ENCODE assay signal across 1 cellular context in the genomic region with DNA sequence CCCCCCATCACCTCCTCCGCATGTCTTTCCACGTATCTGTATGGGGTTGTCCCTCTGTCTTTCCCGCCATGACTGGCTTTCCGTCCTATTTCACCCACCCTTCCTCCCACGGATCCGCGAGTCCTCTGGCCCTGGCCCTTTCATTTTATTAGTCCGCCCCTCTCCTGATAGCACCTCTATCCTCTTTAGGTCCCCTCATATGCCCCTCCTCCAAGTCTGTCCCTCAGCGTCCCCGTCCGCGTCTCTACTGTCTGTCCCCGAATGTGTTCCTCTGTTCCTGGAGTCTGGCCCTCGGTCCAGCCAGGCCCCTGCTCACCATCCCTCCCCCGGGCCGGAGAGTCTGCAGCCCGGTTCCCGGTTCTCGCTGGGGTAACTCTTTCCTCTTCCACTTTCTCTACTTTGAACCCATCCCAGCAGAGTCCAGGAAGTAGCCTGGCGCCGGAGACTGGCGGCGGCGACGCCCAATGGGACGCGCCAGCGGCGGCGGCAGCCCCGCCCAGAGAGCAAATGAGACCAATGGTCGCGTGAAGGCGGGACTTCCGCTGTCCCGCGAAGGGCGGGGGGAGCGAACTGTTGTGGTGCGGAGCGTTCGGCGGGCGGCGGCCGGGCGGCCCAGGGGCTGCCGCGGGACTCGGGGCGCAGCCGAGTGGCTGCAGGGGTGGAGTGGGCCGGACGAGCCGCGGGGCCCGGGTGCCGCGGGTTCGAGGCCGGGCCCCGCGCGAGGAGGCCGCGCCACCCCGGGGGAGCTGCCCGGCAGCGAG.
A peak's percentile ranks its signal among the peaks of the same experiment; 100 is the strongest.
TF ChIP-seq lines count a peak whose summit lies in the region.

A gene with protein sequence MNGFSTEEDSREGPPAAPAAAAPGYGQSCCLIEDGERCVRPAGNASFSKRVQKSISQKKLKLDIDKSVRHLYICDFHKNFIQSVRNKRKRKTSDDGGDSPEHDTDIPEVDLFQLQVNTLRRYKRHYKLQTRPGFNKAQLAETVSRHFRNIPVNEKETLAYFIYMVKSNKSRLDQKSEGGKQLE (plus strand): TSS at position 576 of the 761 bp plus-strand sequence. CDS start 608 bp downstream, outside the sequence.

TF ChIP-seq in HepG2, 621 proteins besides CTCF, POLR2A, EP300 and RAD21 (continued from another document and continues in another):
- TF ChIP-seq, protein P1, sequence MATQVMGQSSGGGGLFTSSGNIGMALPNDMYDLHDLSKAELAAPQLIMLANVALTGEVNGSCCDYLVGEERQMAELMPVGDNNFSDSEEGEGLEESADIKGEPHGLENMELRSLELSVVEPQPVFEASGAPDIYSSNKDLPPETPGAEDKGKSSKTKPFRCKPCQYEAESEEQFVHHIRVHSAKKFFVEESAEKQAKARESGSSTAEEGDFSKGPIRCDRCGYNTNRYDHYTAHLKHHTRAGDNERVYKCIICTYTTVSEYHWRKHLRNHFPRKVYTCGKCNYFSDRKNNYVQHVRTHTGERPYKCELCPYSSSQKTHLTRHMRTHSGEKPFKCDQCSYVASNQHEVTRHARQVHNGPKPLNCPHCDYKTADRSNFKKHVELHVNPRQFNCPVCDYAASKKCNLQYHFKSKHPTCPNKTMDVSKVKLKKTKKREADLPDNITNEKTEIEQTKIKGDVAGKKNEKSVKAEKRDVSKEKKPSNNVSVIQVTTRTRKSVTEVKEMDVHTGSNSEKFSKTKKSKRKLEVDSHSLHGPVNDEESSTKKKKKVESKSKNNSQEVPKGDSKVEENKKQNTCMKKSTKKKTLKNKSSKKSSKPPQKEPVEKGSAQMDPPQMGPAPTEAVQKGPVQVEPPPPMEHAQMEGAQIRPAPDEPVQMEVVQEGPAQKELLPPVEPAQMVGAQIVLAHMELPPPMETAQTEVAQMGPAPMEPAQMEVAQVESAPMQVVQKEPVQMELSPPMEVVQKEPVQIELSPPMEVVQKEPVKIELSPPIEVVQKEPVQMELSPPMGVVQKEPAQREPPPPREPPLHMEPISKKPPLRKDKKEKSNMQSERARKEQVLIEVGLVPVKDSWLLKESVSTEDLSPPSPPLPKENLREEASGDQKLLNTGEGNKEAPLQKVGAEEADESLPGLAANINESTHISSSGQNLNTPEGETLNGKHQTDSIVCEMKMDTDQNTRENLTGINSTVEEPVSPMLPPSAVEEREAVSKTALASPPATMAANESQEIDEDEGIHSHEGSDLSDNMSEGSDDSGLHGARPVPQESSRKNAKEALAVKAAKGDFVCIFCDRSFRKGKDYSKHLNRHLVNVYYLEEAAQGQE (IDR thresholded peaks at IDR 0.05; ENCODE audit: borderline replicate concordance in 1 of 2, low read depth in 1 of 2, low read length in 2 of 2) = 0 out of 4 replicates have a peak, but pooled peaks of 1 of the 2 experiments have one; percentile 10
- peak; percentile 24 for TF ChIP-seq MED8 (CRISPR knock-in tag; IDR thresholded peaks at IDR 0.05; ENCODE audit: insufficient replicate concordance)
- TF ChIP-seq ZNF549 (CRISPR knock-in tag; IDR thresholded peaks at IDR 0.05) = no peak
- TF ChIP-seq ZNF687 (CRISPR knock-in tag; IDR thresholded peaks at IDR 0.05) = peak; percentile 29; the same call in 1 of the 2 replicates
- no peak for TF ChIP-seq FOXM1 (CRISPR knock-in tag; IDR thresholded peaks at IDR 0.05)
- peak; percentile 66; the same call in 1 of the 2 replicates for TF ChIP-seq ZNF558 (CRISPR knock-in tag; IDR thresholded peaks at IDR 0.05; ENCODE audit: borderline replicate concordance)
- TF ChIP-seq NFYB (CRISPR knock-in tag; IDR thresholded peaks at IDR 0.05) = peak; percentile 98
- no peak for TF ChIP-seq ZEB1 (IDR thresholded peaks at IDR 0.05; ENCODE audit: insufficient replicate concordance, low read depth)
- TF ChIP-seq SAFB2 (CRISPR knock-in tag; IDR thresholded peaks at IDR 0.05; ENCODE audit: borderline replicate concordance, low read depth) = 0 out of 2 replicates have a peak, but pooled peaks have one; percentile 16
- TF ChIP-seq TCF7L2 (IDR thresholded peaks at IDR 0.05; ENCODE audit: low read depth, low read length) = no peak
- no peak for TF ChIP-seq ZBTB44 (CRISPR knock-in tag; IDR thresholded peaks at IDR 0.05)
- TF ChIP-seq ZFY (CRISPR knock-in tag; IDR thresholded peaks at IDR 0.05) = peak; percentile 67
- TF ChIP-seq PHF5A (CRISPR knock-in tag; IDR thresholded peaks at IDR 0.05; ENCODE audit: low read depth, unreplicated experiment) = peak; percentile 53
- TF ChIP-seq ELF4 (CRISPR knock-in tag; IDR thresholded peaks at IDR 0.05; ENCODE audit: borderline replicate concordance) = peak; percentile 94
- peak; percentile 33 for TF ChIP-seq SRSF1 (optimal IDR thresholded peaks at IDR 0.05; ENCODE audit: low read depth, low read length)
- no peak for TF ChIP-seq ZNF891 (CRISPR knock-in tag; IDR thresholded peaks at IDR 0.05)
- no peak for TF ChIP-seq ZNF543 (CRISPR knock-in tag; IDR thresholded peaks at IDR 0.05)
- TF ChIP-seq HOXA9 (CRISPR knock-in tag; IDR thresholded peaks at IDR 0.05; ENCODE audit: borderline replicate concordance) = no peak
- no peak for TF ChIP-seq MAFK (conservative IDR thresholded peaks at IDR 0.05 in 1 of 2, IDR thresholded peaks at IDR 0.05 in 1 of 2; ENCODE audit: low read length in 2 of 2)
- TF ChIP-seq MED1 (CRISPR knock-in tag; IDR thresholded peaks at IDR 0.05) = peak; percentile 37; the same call in 1 of the 2 replicates
- TF ChIP-seq, protein P2, sequence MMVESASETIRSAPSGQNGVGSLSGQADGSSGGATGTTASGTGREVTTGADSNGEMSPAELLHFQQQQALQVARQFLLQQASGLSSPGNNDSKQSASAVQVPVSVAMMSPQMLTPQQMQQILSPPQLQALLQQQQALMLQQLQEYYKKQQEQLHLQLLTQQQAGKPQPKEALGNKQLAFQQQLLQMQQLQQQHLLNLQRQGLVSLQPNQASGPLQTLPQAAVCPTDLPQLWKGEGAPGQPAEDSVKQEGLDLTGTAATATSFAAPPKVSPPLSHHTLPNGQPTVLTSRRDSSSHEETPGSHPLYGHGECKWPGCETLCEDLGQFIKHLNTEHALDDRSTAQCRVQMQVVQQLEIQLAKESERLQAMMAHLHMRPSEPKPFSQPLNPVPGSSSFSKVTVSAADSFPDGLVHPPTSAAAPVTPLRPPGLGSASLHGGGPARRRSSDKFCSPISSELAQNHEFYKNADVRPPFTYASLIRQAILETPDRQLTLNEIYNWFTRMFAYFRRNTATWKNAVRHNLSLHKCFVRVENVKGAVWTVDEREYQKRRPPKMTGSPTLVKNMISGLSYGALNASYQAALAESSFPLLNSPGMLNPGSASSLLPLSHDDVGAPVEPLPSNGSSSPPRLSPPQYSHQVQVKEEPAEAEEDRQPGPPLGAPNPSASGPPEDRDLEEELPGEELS (CRISPR knock-in tag; IDR thresholded peaks at IDR 0.05) = 0 out of 2 replicates have a peak, but pooled peaks have one; percentile 10
- TF ChIP-seq PHF21A (CRISPR knock-in tag; IDR thresholded peaks at IDR 0.05) = peak; percentile 86
- peak; percentile 97 for TF ChIP-seq SP2 (CRISPR knock-in tag; IDR thresholded peaks at IDR 0.05)
- peak; percentile 50 for TF ChIP-seq POGZ (CRISPR knock-in tag; IDR thresholded peaks at IDR 0.05)
- TF ChIP-seq ETV5 (CRISPR knock-in tag; IDR thresholded peaks at IDR 0.05; ENCODE audit: borderline replicate concordance) = peak; percentile 10; the same call in 1 of the 2 replicates
- TF ChIP-seq RFX5 (IDR thresholded peaks at IDR 0.05; ENCODE audit: low read depth, low read length) = no peak
- TF ChIP-seq ELF1 (CRISPR knock-in tag; IDR thresholded peaks at IDR 0.05) = peak; percentile 95
- TF ChIP-seq BRD4 (CRISPR knock-in tag; IDR thresholded peaks at IDR 0.05) = no peak; the same call in 1 of the 2 replicates
- TF ChIP-seq SCMH1 (CRISPR knock-in tag; IDR thresholded peaks at IDR 0.05; ENCODE audit: borderline replicate concordance) = no peak
- TF ChIP-seq TAF1 (CRISPR knock-in tag; IDR thresholded peaks at IDR 0.05) = peak; percentile 79
- no peak for TF ChIP-seq RXRA (CRISPR knock-in tag; IDR thresholded peaks at IDR 0.05)
- TF ChIP-seq, protein P3, sequence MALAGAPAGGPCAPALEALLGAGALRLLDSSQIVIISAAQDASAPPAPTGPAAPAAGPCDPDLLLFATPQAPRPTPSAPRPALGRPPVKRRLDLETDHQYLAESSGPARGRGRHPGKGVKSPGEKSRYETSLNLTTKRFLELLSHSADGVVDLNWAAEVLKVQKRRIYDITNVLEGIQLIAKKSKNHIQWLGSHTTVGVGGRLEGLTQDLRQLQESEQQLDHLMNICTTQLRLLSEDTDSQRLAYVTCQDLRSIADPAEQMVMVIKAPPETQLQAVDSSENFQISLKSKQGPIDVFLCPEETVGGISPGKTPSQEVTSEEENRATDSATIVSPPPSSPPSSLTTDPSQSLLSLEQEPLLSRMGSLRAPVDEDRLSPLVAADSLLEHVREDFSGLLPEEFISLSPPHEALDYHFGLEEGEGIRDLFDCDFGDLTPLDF (CRISPR knock-in tag; IDR thresholded peaks at IDR 0.05) = 0 out of 2 replicates have a peak, but pooled peaks have one; percentile 45
- no peak for TF ChIP-seq JUNB (CRISPR knock-in tag; IDR thresholded peaks at IDR 0.05; ENCODE audit: borderline replicate concordance)
- peak; percentile 89 for TF ChIP-seq KAT8 (CRISPR knock-in tag; IDR thresholded peaks at IDR 0.05)
- TF ChIP-seq ZNF326 (CRISPR knock-in tag; IDR thresholded peaks at IDR 0.05; ENCODE audit: borderline replicate concordance) = no peak
- TF ChIP-seq, protein P4, sequence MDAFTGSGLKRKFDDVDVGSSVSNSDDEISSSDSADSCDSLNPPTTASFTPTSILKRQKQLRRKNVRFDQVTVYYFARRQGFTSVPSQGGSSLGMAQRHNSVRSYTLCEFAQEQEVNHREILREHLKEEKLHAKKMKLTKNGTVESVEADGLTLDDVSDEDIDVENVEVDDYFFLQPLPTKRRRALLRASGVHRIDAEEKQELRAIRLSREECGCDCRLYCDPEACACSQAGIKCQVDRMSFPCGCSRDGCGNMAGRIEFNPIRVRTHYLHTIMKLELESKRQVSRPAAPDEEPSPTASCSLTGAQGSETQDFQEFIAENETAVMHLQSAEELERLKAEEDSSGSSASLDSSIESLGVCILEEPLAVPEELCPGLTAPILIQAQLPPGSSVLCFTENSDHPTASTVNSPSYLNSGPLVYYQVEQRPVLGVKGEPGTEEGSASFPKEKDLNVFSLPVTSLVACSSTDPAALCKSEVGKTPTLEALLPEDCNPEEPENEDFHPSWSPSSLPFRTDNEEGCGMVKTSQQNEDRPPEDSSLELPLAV (CRISPR knock-in tag; conservative IDR thresholded peaks at IDR 0.05; ENCODE audit: low read depth) = no peak
- peak; percentile 56; the same call in 1 of the 2 replicates for TF ChIP-seq ZNF563 (CRISPR knock-in tag; IDR thresholded peaks at IDR 0.05)
- peak; percentile 95 for TF ChIP-seq GABPB1 (CRISPR knock-in tag; IDR thresholded peaks at IDR 0.05)
- peak; percentile 26; the same call in 1 of the 2 replicates for TF ChIP-seq DMAP1 (CRISPR knock-in tag; IDR thresholded peaks at IDR 0.05)
- TF ChIP-seq, protein P5, sequence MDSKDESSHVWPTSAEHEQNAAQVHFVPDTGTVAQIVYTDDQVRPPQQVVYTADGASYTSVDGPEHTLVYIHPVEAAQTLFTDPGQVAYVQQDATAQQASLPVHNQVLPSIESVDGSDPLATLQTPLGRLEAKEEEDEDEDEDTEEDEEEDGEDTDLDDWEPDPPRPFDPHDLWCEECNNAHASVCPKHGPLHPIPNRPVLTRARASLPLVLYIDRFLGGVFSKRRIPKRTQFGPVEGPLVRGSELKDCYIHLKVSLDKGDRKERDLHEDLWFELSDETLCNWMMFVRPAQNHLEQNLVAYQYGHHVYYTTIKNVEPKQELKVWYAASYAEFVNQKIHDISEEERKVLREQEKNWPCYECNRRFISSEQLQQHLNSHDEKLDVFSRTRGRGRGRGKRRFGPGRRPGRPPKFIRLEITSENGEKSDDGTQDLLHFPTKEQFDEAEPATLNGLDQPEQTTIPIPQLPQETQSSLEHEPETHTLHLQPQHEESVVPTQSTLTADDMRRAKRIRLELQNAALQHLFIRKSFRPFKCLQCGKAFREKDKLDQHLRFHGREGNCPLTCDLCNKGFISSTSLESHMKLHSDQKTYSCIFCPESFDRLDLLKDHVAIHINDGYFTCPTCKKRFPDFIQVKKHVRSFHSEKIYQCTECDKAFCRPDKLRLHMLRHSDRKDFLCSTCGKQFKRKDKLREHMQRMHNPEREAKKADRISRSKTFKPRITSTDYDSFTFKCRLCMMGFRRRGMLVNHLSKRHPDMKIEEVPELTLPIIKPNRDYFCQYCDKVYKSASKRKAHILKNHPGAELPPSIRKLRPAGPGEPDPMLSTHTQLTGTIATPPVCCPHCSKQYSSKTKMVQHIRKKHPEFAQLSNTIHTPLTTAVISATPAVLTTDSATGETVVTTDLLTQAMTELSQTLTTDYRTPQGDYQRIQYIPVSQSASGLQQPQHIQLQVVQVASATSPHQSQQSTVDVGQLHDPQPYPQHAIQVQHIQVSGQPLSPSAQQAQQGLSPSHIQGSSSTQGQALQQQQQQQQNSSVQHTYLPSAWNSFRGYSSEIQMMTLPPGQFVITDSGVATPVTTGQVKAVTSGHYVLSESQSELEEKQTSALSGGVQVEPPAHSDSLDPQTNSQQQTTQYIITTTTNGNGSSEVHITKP (CRISPR knock-in tag; IDR thresholded peaks at IDR 0.05; ENCODE audit: low read depth) = no peak
